ENCODE assay signal across 1 cellular context in the genomic region with DNA sequence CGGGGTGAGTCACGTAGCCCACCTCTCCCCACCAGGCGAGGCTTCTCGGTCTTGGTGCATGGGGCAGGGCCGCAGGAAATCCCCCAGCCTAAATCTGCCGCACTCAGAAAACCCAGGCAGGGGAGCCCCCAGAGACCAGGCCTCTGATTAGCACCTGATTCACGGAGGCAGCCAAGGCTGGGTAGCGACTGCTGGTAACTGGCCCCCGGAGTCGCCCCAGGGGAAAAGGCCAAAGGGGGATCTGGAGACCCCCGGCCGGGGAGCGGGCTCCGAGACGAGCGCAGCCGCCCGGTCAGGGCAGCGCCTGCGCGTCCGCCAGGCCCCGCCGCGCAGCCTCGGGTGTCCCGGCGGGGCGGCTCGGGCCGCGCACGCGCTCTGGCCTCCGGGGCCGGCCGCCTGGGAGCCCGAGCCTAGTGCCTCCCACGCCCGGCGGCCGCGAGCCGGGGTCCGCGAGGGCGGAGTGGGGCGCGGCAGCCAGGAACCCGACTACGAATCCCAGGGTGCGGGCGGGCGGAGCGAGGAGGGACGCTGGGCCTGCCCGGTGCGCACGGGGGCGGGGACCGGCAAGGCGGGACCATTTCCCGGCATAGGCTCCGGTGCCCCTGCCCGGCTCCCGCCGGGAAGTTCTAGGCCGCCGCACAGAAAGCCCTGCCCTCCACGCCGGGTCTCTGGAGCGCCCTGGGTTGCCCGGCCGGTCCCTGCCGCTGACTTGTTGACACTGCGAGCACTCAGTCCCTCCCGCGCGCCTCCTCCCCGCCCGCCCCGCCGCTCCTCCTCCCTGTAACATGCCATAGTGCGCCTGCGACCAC.
TF ChIP-seq lines count a peak whose summit lies in the region.

A gene with protein sequence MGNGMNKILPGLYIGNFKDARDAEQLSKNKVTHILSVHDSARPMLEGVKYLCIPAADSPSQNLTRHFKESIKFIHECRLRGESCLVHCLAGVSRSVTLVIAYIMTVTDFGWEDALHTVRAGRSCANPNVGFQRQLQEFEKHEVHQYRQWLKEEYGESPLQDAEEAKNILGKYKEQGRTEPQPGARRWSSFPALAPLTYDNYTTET (plus strand): TSS at position 791 of the 809 bp plus-strand sequence. CDS start 53 bp downstream, outside the sequence.

TF ChIP-seq in K562, 482 proteins besides CTCF, POLR2A, EP300 and RAD21 (continued from another document and continues in another):
- TF ChIP-seq, protein P1, sequence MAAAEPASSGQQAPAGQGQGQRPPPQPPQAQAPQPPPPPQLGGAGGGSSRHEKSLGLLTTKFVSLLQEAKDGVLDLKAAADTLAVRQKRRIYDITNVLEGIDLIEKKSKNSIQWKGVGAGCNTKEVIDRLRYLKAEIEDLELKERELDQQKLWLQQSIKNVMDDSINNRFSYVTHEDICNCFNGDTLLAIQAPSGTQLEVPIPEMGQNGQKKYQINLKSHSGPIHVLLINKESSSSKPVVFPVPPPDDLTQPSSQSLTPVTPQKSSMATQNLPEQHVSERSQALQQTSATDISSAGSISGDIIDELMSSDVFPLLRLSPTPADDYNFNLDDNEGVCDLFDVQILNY (CRISPR knock-in tag; IDR thresholded peaks at IDR 0.05): no peak
- TF ChIP-seq L3MBTL2 (IDR thresholded peaks at IDR 0.05) (peak; percentile 79; the same call in 1 of the 2 replicates), SFPQ (IDR thresholded peaks at IDR 0.05; ENCODE audit: low read depth, low read length) (no peak), STAT6 (CRISPR knock-in tag; IDR thresholded peaks at IDR 0.05) (no peak), ZBTB17 (CRISPR knock-in tag; IDR thresholded peaks at IDR 0.05) (peak; percentile 62; the same call in 1 of the 2 replicates), EWSR1 (IDR thresholded peaks at IDR 0.05; ENCODE audit: borderline replicate concordance, low read depth, partially characterized antibody) (no peak), POLR2H (tag; IDR thresholded peaks at IDR 0.05; ENCODE audit: low read depth) (0 out of 2 replicates have a peak, but pooled peaks have one; percentile 56), MEF2D (tag; conservative IDR thresholded peaks at IDR 0.05; ENCODE audit: low read depth) (no peak), MAFG (tag; conservative IDR thresholded peaks at IDR 0.05) (no peak), PHB (CRISPR knock-in tag; IDR thresholded peaks at IDR 0.05) (0 out of 2 replicates have a peak, but pooled peaks have one; percentile 17), TRIM28 (IDR thresholded peaks at IDR 0.05) (no peak), COPS2 (conservative IDR thresholded peaks at IDR 0.05) (no peak), FOXA3 (CRISPR knock-in tag; conservative IDR thresholded peaks at IDR 0.05 in 1 of 2, IDR thresholded peaks at IDR 0.05 in 1 of 2) (peak in 1 of 2 experiments; percentile 72; a peak in 3 of 4 replicates), NBN (IDR thresholded peaks at IDR 0.05; ENCODE audit: low read depth) (no peak), DDX20 (tag; IDR thresholded peaks at IDR 0.05; ENCODE audit: low read depth) (no peak), SIN3B (IDR thresholded peaks at IDR 0.05; ENCODE audit: low read depth) (0 out of 2 replicates have a peak, but pooled peaks have one; percentile 15), MTA3 (IDR thresholded peaks at IDR 0.05; ENCODE audit: borderline replicate concordance) (0 out of 2 replicates have a peak, but pooled peaks have one; percentile 46), E4F1 (CRISPR knock-in tag; IDR thresholded peaks at IDR 0.05; ENCODE audit: borderline replicate concordance) (no peak), E2F1 (CRISPR knock-in tag; IDR thresholded peaks at IDR 0.05) (0 out of 2 replicates have a peak, but pooled peaks have one; percentile 33), ZNF184 (CRISPR knock-in tag; IDR thresholded peaks at IDR 0.05) (no peak), KLF6 (CRISPR knock-in tag; IDR thresholded peaks at IDR 0.05; ENCODE audit: borderline replicate concordance) (peak; percentile 36; the same call in 1 of the 2 replicates), NR3C1 (CRISPR knock-in tag; IDR thresholded peaks at IDR 0.05) (0 out of 2 replicates have a peak, but pooled peaks have one; percentile 32), NFATC3 (IDR thresholded peaks at IDR 0.05) (no peak), RBM34 (IDR thresholded peaks at IDR 0.05; ENCODE audit: borderline replicate concordance, insufficient read depth, low read length) (no peak), KDM5B (IDR thresholded peaks at IDR 0.05; ENCODE audit: insufficient replicate concordance, low read depth, low read length) (peak; percentile 85), ARID3B (CRISPR knock-in tag; IDR thresholded peaks at IDR 0.05; ENCODE audit: borderline replicate concordance) (0 out of 2 replicates have a peak, but pooled peaks have one; percentile 28), MTA1 (IDR thresholded peaks at IDR 0.05; ENCODE audit: borderline replicate concordance) (no peak), ZNF780A (CRISPR knock-in tag; IDR thresholded peaks at IDR 0.05) (0 out of 2 replicates have a peak, but pooled peaks have one; percentile 22), SOX6 (IDR thresholded peaks at IDR 0.05) (0 out of 2 replicates have a peak, but pooled peaks have one; percentile 5)
- TF ChIP-seq, protein P2, sequence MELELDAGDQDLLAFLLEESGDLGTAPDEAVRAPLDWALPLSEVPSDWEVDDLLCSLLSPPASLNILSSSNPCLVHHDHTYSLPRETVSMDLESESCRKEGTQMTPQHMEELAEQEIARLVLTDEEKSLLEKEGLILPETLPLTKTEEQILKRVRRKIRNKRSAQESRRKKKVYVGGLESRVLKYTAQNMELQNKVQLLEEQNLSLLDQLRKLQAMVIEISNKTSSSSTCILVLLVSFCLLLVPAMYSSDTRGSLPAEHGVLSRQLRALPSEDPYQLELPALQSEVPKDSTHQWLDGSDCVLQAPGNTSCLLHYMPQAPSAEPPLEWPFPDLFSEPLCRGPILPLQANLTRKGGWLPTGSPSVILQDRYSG (tag; conservative IDR thresholded peaks at IDR 0.05; ENCODE audit: low read depth): no peak
- TF ChIP-seq, protein P3, sequence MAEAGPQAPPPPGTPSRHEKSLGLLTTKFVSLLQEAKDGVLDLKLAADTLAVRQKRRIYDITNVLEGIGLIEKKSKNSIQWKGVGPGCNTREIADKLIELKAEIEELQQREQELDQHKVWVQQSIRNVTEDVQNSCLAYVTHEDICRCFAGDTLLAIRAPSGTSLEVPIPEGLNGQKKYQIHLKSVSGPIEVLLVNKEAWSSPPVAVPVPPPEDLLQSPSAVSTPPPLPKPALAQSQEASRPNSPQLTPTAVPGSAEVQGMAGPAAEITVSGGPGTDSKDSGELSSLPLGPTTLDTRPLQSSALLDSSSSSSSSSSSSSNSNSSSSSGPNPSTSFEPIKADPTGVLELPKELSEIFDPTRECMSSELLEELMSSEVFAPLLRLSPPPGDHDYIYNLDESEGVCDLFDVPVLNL (CRISPR knock-in tag; IDR thresholded peaks at IDR 0.05; ENCODE audit: low read depth): no peak
- TF ChIP-seq, protein P4, sequence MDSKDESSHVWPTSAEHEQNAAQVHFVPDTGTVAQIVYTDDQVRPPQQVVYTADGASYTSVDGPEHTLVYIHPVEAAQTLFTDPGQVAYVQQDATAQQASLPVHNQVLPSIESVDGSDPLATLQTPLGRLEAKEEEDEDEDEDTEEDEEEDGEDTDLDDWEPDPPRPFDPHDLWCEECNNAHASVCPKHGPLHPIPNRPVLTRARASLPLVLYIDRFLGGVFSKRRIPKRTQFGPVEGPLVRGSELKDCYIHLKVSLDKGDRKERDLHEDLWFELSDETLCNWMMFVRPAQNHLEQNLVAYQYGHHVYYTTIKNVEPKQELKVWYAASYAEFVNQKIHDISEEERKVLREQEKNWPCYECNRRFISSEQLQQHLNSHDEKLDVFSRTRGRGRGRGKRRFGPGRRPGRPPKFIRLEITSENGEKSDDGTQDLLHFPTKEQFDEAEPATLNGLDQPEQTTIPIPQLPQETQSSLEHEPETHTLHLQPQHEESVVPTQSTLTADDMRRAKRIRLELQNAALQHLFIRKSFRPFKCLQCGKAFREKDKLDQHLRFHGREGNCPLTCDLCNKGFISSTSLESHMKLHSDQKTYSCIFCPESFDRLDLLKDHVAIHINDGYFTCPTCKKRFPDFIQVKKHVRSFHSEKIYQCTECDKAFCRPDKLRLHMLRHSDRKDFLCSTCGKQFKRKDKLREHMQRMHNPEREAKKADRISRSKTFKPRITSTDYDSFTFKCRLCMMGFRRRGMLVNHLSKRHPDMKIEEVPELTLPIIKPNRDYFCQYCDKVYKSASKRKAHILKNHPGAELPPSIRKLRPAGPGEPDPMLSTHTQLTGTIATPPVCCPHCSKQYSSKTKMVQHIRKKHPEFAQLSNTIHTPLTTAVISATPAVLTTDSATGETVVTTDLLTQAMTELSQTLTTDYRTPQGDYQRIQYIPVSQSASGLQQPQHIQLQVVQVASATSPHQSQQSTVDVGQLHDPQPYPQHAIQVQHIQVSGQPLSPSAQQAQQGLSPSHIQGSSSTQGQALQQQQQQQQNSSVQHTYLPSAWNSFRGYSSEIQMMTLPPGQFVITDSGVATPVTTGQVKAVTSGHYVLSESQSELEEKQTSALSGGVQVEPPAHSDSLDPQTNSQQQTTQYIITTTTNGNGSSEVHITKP (IDR thresholded peaks at IDR 0.05; ENCODE audit: partially characterized antibody): peak; percentile 62
- TF ChIP-seq, protein P5, sequence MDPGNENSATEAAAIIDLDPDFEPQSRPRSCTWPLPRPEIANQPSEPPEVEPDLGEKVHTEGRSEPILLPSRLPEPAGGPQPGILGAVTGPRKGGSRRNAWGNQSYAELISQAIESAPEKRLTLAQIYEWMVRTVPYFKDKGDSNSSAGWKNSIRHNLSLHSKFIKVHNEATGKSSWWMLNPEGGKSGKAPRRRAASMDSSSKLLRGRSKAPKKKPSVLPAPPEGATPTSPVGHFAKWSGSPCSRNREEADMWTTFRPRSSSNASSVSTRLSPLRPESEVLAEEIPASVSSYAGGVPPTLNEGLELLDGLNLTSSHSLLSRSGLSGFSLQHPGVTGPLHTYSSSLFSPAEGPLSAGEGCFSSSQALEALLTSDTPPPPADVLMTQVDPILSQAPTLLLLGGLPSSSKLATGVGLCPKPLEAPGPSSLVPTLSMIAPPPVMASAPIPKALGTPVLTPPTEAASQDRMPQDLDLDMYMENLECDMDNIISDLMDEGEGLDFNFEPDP (CRISPR knock-in tag; IDR thresholded peaks at IDR 0.05): no peak
